7 cellular contexts compared by ENCODE assay signal in genomic region chr3:152271465-152272035, GRCh38. TPM values are rescaled to one million over a fixed set of nuclear protein-coding genes. Genes with fewer than 3 reads are reported as not detected.
DNase-seq lines count a peak whose midpoint lies in the region; ATAC-seq and TF ChIP-seq lines count a peak whose summit lies in the region.

No MANE protein-coding gene starts in this region.

- peak overlapping the region; percentile 94 for H3K4me3 ChIP-seq in GM23248
- H3K4me3 ChIP-seq in foreskin fibroblast (ENCODE audit: low read depth in 1 of 2, low read length in 2 of 2), result peak overlapping the region; percentile 62 to 73

- no peak for TF ChIP-seq CTCF in foreskin fibroblast (IDR thresholded peaks at IDR 0.05; ENCODE audit: low read depth, low read length)

- no peak overlapping the region for H2AFZ ChIP-seq in GM23248

- peak overlapping the region; percentile 92 for H3K9ac ChIP-seq in GM23248

- H4K20me1 ChIP-seq in GM23248 (ENCODE audit: insufficient read depth), result no peaks in the 10 kb centered on the region

- no peaks in the 10 kb centered on the region for H3K9me3 ChIP-seq in GM23248 (ENCODE audit: low read depth)
- no peaks in the 10 kb centered on the region for H3K9me3 ChIP-seq in T-helper 17 cell (ENCODE audit: control insufficient read depth, low read length, poor library complexity, severe bottlenecking)

- no peaks in the 10 kb centered on the region; the same call in 1 of the 2 replicates for H3K36me3 ChIP-seq in GM23248 (ENCODE audit: low read depth)

- peaks cover 63% of the 10 kb centered on the region for H3F3A ChIP-seq in GM23248 (ENCODE audit: insufficient read depth)

- in situ Hi-C loops in GM23248 (cut with MboI), result no loop called here

- peak overlapping the region; percentile 97 for H3K4me2 ChIP-seq in GM23248 (ENCODE audit: unreplicated experiment)

- no peaks in the 10 kb centered on the region for H3K9me2 ChIP-seq in GM23248 (ENCODE audit: insufficient read depth)

- peaks cover 48% of the 10 kb centered on the region for H3K4me1 ChIP-seq in GM23248 (ENCODE audit: insufficient read depth)

- peaks cover 50% of the 10 kb centered on the region for H3K4me1 Mint-ChIP-seq in T-helper 17 cell
- H3K4me1 Mint-ChIP-seq in stimulated activated memory B cell treated with anti-CD40 and anti-IgM and Interleukin-4, amounts not matched to agents 10 μg/mL and 1 μg/mL and 100 μg/mL, for 72 hours, result peaks cover 70% of the 10 kb centered on the region

- peak overlapping the region; percentile 92 for H3K4me3 Mint-ChIP-seq in T-helper 17 cell
- peak overlapping the region; percentile 93 for H3K4me3 Mint-ChIP-seq in stimulated activated memory B cell treated with anti-CD40 and anti-IgM and Interleukin-4, amounts not matched to agents 10 μg/mL and 1 μg/mL and 100 μg/mL, for 72 hours

- ATAC-seq in T-helper 17 cell, result no peak
- no peak for ATAC-seq in stimulated activated memory B cell treated with anti-CD40 and anti-IgM and Interleukin-4, amounts not matched to agents 10 μg/mL and 1 μg/mL and 100 μg/mL, for 72 hours
- ATAC-seq in HG03457 (IDR thresholded peaks at IDR 0.05; ENCODE audit: unreplicated experiment), result no peak
- no peak for ATAC-seq in GM19467 (IDR thresholded peaks at IDR 0.05; ENCODE audit: unreplicated experiment)

- H3K79me2 ChIP-seq in GM23248 (ENCODE audit: insufficient read depth), result peaks cover 90% of the 10 kb centered on the region

- peaks cover 8% of the 10 kb centered on the region for H3K36me3 Mint-ChIP-seq in T-helper 17 cell (ENCODE audit: low read depth)
- H3K36me3 Mint-ChIP-seq in stimulated activated memory B cell treated with anti-CD40 and anti-IgM and Interleukin-4, amounts not matched to agents 10 μg/mL and 1 μg/mL and 100 μg/mL, for 72 hours, result peaks cover 29% of the 10 kb centered on the region

- 19% methylated on average over 3 of the region's 3 CpGs for WGBS in GM23248 (ENCODE audit: low coverage in 1 of 2, low lambda C conversion rate in 2 of 2, missing lambda C conversion rate in 2 of 2), 2 experiments

- H3K27ac ChIP-seq in GM23248, result peak overlapping the region; percentile 93

- H3K9me3 Mint-ChIP-seq in stimulated activated memory B cell treated with anti-CD40 and anti-IgM and Interleukin-4, amounts not matched to agents 10 μg/mL and 1 μg/mL and 100 μg/mL, for 72 hours, result no peaks in the 10 kb centered on the region

- H3K27me3 ChIP-seq in GM23248 (replicated peaks; ENCODE audit: insufficient read depth), result no peaks in the 10 kb centered on the region

- H3K27ac Mint-ChIP-seq in T-helper 17 cell, result peak overlapping the region; percentile 95
- peak overlapping the region; percentile 95 for H3K27ac Mint-ChIP-seq in stimulated activated memory B cell treated with anti-CD40 and anti-IgM and Interleukin-4, amounts not matched to agents 10 μg/mL and 1 μg/mL and 100 μg/mL, for 72 hours

- no peaks in the 10 kb centered on the region for H3K27me3 Mint-ChIP-seq in T-helper 17 cell
- no peaks in the 10 kb centered on the region for H3K27me3 Mint-ChIP-seq in stimulated activated memory B cell treated with anti-CD40 and anti-IgM and Interleukin-4, amounts not matched to agents 10 μg/mL and 1 μg/mL and 100 μg/mL, for 72 hours

- DNase-seq in GM23248 (peak; percentile 40), T-helper 17 cell (no peak), foreskin fibroblast (peak in 1 of 2 donors; percentile 26), NCI-H2196 (lab: John Stamatoyannopoulos, UW; ENCODE audit: unreplicated experiment) (no peak)

RNA-seq across cellular contexts. Expression of gene MBNL1, which starts 2.8 kb away (rescaled TPM):
- total RNA-seq in GM23248 (2014; rRNA removed; shearing (Covaris generic)), result 251 and 262 TPM in 2 replicates
- 81.7 and 89.5 TPM in 2 replicates for polyA plus RNA-seq in GM23248 (2016; fragmentation: Nextera tagmentation; extraction: Ambion mirVana)
- total RNA-seq in T-helper 17 cell, result 100 to 1,000 TPM; 641 to 725 TPM
